ENCODE assay signal across 2 cellular contexts in the genomic region with DNA sequence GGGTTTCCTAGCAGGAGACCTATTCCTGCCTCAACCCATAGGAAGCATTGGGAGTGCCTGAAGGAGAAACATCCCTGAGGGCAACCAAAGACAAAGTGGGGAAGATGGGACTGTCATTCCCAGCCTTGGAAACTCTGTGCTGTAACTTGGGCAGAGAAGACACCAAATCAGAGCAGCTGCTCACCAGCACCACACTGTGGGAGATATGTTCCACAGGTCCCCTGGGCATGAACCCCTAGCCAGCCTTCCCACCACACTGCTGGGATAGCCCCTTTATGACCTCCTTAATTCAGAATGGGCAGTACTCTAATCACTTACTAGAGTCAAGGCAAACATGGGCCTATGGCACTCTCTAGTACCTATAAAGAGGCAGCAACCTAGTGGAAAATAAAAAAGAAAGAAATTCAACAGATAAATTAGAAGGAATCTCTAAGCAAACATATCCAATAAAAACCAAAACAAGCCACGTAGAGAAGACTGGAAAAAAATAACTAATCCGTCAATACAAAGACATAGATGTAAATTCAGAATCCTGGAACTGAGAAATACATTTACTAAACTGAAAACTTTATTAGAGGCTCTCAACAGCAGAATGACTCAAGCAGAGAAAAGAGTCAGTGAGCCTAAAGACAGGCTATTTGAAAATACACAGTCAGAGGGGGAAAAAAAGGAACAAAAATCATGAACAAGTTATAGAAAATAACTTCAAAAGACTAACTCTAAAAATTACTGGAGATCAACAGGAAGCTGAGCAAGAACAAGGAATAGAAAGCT.
TF ChIP-seq lines count a peak whose summit lies in the region.

No MANE protein-coding gene starts in this region.

TF ChIP-seq in GM23338, 12 proteins besides CTCF, POLR2A, EP300 and RAD21 (continued from another document):
- TF ChIP-seq, protein P1, sequence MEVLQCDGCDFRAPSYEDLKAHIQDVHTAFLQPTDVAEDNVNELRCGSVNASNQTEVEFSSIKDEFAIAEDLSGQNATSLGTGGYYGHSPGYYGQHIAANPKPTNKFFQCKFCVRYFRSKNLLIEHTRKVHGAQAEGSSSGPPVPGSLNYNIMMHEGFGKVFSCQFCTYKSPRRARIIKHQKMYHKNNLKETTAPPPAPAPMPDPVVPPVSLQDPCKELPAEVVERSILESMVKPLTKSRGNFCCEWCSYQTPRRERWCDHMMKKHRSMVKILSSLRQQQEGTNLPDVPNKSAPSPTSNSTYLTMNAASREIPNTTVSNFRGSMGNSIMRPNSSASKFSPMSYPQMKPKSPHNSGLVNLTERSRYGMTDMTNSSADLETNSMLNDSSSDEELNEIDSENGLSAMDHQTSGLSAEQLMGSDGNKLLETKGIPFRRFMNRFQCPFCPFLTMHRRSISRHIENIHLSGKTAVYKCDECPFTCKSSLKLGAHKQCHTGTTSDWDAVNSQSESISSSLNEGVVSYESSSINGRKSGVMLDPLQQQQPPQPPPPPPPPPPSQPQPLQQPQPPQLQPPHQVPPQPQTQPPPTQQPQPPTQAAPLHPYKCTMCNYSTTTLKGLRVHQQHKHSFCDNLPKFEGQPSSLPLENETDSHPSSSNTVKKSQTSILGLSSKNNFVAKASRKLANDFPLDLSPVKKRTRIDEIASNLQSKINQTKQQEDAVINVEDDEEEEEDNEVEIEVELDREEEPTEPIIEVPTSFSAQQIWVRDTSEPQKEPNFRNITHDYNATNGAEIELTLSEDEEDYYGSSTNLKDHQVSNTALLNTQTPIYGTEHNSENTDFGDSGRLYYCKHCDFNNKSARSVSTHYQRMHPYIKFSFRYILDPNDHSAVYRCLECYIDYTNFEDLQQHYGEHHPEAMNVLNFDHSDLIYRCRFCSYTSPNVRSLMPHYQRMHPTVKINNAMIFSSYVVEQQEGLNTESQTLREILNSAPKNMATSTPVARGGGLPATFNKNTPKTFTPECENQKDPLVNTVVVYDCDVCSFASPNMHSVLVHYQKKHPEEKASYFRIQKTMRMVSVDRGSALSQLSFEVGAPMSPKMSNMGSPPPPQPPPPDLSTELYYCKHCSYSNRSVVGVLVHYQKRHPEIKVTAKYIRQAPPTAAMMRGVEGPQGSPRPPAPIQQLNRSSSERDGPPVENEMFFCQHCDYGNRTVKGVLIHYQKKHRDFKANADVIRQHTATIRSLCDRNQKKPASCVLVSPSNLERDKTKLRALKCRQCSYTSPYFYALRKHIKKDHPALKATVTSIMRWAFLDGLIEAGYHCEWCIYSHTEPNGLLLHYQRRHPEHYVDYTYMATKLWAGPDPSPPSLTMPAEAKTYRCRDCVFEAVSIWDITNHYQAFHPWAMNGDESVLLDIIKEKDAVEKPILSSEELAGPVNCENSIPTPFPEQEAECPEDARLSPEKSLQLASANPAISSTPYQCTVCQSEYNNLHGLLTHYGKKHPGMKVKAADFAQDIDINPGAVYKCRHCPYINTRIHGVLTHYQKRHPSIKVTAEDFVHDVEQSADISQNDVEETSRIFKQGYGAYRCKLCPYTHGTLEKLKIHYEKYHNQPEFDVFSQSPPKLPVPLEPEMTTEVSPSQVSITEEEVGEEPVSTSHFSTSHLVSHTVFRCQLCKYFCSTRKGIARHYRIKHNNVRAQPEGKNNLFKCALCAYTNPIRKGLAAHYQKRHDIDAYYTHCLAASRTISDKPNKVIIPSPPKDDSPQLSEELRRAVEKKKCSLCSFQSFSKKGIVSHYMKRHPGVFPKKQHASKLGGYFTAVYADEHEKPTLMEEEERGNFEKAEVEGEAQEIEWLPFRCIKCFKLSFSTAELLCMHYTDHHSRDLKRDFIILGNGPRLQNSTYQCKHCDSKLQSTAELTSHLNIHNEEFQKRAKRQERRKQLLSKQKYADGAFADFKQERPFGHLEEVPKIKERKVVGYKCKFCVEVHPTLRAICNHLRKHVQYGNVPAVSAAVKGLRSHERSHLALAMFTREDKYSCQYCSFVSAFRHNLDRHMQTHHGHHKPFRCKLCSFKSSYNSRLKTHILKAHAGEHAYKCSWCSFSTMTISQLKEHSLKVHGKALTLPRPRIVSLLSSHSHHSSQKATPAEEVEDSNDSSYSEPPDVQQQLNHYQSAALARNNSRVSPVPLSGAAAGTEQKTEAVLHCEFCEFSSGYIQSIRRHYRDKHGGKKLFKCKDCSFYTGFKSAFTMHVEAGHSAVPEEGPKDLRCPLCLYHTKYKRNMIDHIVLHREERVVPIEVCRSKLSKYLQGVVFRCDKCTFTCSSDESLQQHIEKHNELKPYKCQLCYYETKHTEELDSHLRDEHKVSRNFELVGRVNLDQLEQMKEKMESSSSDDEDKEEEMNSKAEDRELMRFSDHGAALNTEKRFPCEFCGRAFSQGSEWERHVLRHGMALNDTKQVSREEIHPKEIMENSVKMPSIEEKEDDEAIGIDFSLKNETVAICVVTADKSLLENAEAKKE (CRISPR knock-in tag; IDR thresholded peaks at IDR 0.05): no peak
- TF ChIP-seq ZNF114 (CRISPR knock-in tag; IDR thresholded peaks at IDR 0.05): no peak
- TF ChIP-seq NANOG (IDR thresholded peaks at IDR 0.05; ENCODE audit: borderline replicate concordance): no peak
- TF ChIP-seq EZH2phosphoT487 (IDR thresholded peaks at IDR 0.05; ENCODE audit: unreplicated experiment): no peak
- TF ChIP-seq, protein P2, sequence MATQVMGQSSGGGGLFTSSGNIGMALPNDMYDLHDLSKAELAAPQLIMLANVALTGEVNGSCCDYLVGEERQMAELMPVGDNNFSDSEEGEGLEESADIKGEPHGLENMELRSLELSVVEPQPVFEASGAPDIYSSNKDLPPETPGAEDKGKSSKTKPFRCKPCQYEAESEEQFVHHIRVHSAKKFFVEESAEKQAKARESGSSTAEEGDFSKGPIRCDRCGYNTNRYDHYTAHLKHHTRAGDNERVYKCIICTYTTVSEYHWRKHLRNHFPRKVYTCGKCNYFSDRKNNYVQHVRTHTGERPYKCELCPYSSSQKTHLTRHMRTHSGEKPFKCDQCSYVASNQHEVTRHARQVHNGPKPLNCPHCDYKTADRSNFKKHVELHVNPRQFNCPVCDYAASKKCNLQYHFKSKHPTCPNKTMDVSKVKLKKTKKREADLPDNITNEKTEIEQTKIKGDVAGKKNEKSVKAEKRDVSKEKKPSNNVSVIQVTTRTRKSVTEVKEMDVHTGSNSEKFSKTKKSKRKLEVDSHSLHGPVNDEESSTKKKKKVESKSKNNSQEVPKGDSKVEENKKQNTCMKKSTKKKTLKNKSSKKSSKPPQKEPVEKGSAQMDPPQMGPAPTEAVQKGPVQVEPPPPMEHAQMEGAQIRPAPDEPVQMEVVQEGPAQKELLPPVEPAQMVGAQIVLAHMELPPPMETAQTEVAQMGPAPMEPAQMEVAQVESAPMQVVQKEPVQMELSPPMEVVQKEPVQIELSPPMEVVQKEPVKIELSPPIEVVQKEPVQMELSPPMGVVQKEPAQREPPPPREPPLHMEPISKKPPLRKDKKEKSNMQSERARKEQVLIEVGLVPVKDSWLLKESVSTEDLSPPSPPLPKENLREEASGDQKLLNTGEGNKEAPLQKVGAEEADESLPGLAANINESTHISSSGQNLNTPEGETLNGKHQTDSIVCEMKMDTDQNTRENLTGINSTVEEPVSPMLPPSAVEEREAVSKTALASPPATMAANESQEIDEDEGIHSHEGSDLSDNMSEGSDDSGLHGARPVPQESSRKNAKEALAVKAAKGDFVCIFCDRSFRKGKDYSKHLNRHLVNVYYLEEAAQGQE (IDR thresholded peaks at IDR 0.05; ENCODE audit: unreplicated experiment): no peak
- no peak for TF ChIP-seq ETS1 (IDR thresholded peaks at IDR 0.05)

TF ChIP-seq in Ishikawa, 13 proteins besides CTCF, POLR2A, EP300 and RAD21 (continued from another document):
- TF ChIP-seq, protein P2 (IDR thresholded peaks at IDR 0.05; ENCODE audit: low read depth): no peak
- TF ChIP-seq NFIC (IDR thresholded peaks at IDR 0.05) (no peak), TEAD4 (IDR thresholded peaks at IDR 0.05) (no peak), YY1 (IDR thresholded peaks at IDR 0.05; ENCODE audit: low read depth) (no peak), EGR1 (IDR thresholded peaks at IDR 0.05) (no peak), FOXM1 (IDR thresholded peaks at IDR 0.05; ENCODE audit: borderline replicate concordance, low read depth) (no peak), TCF12 (IDR thresholded peaks at IDR 0.05; ENCODE audit: low read depth) (no peak), CREB1 (IDR thresholded peaks at IDR 0.05; ENCODE audit: low read depth) (no peak), CEBPB (IDR thresholded peaks at IDR 0.05) (no peak), ZBTB7A (IDR thresholded peaks at IDR 0.05; ENCODE audit: low read depth) (no peak)
- TF ChIP-seq, protein P3, sequence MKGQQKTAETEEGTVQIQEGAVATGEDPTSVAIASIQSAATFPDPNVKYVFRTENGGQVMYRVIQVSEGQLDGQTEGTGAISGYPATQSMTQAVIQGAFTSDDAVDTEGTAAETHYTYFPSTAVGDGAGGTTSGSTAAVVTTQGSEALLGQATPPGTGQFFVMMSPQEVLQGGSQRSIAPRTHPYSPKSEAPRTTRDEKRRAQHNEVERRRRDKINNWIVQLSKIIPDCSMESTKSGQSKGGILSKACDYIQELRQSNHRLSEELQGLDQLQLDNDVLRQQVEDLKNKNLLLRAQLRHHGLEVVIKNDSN (IDR thresholded peaks at IDR 0.05): no peak
TF ChIP-seq in Ishikawa: peak in this region for 0.
